ENCODE assay signal across 13 cellular contexts in genomic region chr1:31683997-31684396, GRCh38. TPM values are rescaled to one million over a fixed set of nuclear protein-coding genes. Genes with fewer than 3 reads are reported as not detected.
A peak's percentile ranks its signal among the peaks of the same experiment; 100 is the strongest.
DNase-seq lines count a peak whose midpoint lies in the region; ATAC-seq and TF ChIP-seq lines count a peak whose summit lies in the region.
"Had no signal": no experiment of that assay in that cellular context is flagged by ENCODE, and none has a peak within 500 bp of the region (broad histone marks: within the 10 kb centered on the region; RNA-seq: fewer than 3 reads in every experiment).

No MANE protein-coding gene starts in this region.

- no peak overlapping the region for H3K4me3 Mint-ChIP-seq in MCF 10A (ENCODE audit: unreplicated experiment)
- H3K4me3 Mint-ChIP-seq: CD8-positive, alpha-beta memory T cell had no signal

- H3K27me3 ChIP-seq in breast epithelium (no peaks in the 10 kb centered on the region), left ventricle myocardium inferior (ENCODE audit: low read depth) (no peaks in the 10 kb centered on the region), thoracic aorta (replicated peaks; ENCODE audit: insufficient read depth) (no peaks in the 10 kb centered on the region), aorta (ENCODE audit: control insufficient read depth in 1 of 2, insufficient read depth in 2 of 2, low read length in 1 of 2) (no peaks in the 10 kb centered on the region)
- H3K27me3 ChIP-seq: hepatocyte, thyroid gland had no signal

- 90 to 97% methylated on average over 7 to 11 of the region's 11 CpGs for WGBS in aorta, 2 donors

- CTCF ChIA-PET in MCF 10A (lab: Yijun Ruan, JAX), result no interaction called here

- no TSS peak for BruUV-seq in MCF 10A (replicated peaks; lab: Mats Ljungman, UMichigan)

- no peak for TF ChIP-seq POLR2A in breast epithelium (IDR thresholded peaks at IDR 0.05)

- H3K9me3 Mint-ChIP-seq in MCF 10A (ENCODE audit: unreplicated experiment), result no peaks in the 10 kb centered on the region
- H3K9me3 Mint-ChIP-seq: activated naive CD4-positive, alpha-beta T cell treated with anti-CD3 and anti-CD28 coated beads, Interleukin-2, amount 50 U/mL, for 72 hours; CD8-positive, alpha-beta memory T cell had no signal

- H3K4me1 Mint-ChIP-seq in MCF 10A (ENCODE audit: insufficient read depth, unreplicated experiment), result peaks cover 8% of the 10 kb centered on the region
- H3K4me1 Mint-ChIP-seq: CD8-positive, alpha-beta memory T cell had no signal

- no peaks in the 10 kb centered on the region for H3K36me3 ChIP-seq in breast epithelium
- H3K36me3 ChIP-seq in left ventricle myocardium inferior, result no peaks in the 10 kb centered on the region
- H3K36me3 ChIP-seq in thoracic aorta, result peaks cover 43% of the 10 kb centered on the region
- H3K36me3 ChIP-seq in aorta (ENCODE audit: control insufficient read depth in 1 of 2, insufficient read depth in 2 of 2, low read length in 1 of 2), result peaks cover 0 to 5% of the 10 kb centered on the region in 2 donors
- H3K36me3 ChIP-seq: SJCRH30, thyroid gland had no signal

- H3K4me3 ChIP-seq in breast epithelium (no peak overlapping the region), left ventricle myocardium inferior (no peak overlapping the region), thoracic aorta (no peak overlapping the region), aorta (ENCODE audit: low read length in 2 of 2) (no peak overlapping the region)
- H3K4me3 ChIP-seq: hepatocyte, SJCRH30, thyroid gland had no signal

- ATAC-seq in thoracic aorta (ENCODE audit: insufficient number of reproducible peaks, low FRiP score, low read depth), result no peak
- ATAC-seq in aorta (ENCODE audit: low FRiP score), result no peak
- ATAC-seq in GM19023 (IDR thresholded peaks at IDR 0.05; ENCODE audit: unreplicated experiment), result no peak

- in situ Hi-C loops in SK-MEL-5 (cut with HindIII; ENCODE audit: low pct_unique_long_range_greater_than_20kb, low sequenced_read_pairs), result no loop called here

- DNase-seq in MCF 10A (ENCODE audit: unreplicated experiment), result peak; percentile 32
- DNase-seq in breast epithelium (ENCODE audit: low spot score in 2 of 2), result no peak
- peak; percentile 52 for DNase-seq in SK-MEL-5 (ENCODE audit: low read depth, low spot score)
- DNase-seq in left ventricle myocardium inferior, result no peak
- no peak for DNase-seq in thoracic aorta (ENCODE audit: low spot score)
- no peak for DNase-seq in aorta
- no peak for DNase-seq in DMS79 treated with DMSO at 0.1 percent for 48 hours (lab: John Stamatoyannopoulos, UW)
- DNase-seq: SJCRH30, thyroid gland had no signal

- intact Hi-C loops in MCF 10A (cut with micrococcal nuclease), result no loop called here
- intact Hi-C loops in breast epithelium (cut with DNase I; ENCODE audit: low total_unique reads), result no loop called here
- intact Hi-C loops in left ventricle myocardium inferior (cut with micrococcal nuclease), result no loop called here
- intact Hi-C loops in aorta (cut with DNase I), result no loop called here

- peaks cover 13% of the 10 kb centered on the region for H3K36me3 Mint-ChIP-seq in MCF 10A (ENCODE audit: insufficient read depth, unreplicated experiment)
- H3K36me3 Mint-ChIP-seq: activated naive CD4-positive, alpha-beta T cell treated with anti-CD3 and anti-CD28 coated beads, Interleukin-2, amount 50 U/mL, for 72 hours; CD8-positive, alpha-beta memory T cell had no signal

- H3K9me3 ChIP-seq in breast epithelium (no peaks in the 10 kb centered on the region), left ventricle myocardium inferior (replicated peaks) (no peaks in the 10 kb centered on the region), thoracic aorta (no peaks in the 10 kb centered on the region), aorta (ENCODE audit: control insufficient read depth, low read length) (no peaks in the 10 kb centered on the region)
- H3K9me3 ChIP-seq: SJCRH30, thyroid gland had no signal

- POLR2A ChIA-PET in MCF 10A (lab: Yijun Ruan, JAX), result interaction anchor here (0.6 kb wide), 1 partner anchor 18 kb away, joined by 3 read pairs; no protein-coding TSS in a partner anchor

- H3K4me1 ChIP-seq in breast epithelium, result no peaks in the 10 kb centered on the region
- no peaks in the 10 kb centered on the region for H3K4me1 ChIP-seq in left ventricle myocardium inferior
- H3K4me1 ChIP-seq in thoracic aorta (ENCODE audit: control insufficient read depth in 1 of 2, low read depth in 2 of 2), result peaks cover 3 to 33% of the 10 kb centered on the region in 2 donors
- H3K4me1 ChIP-seq in aorta (ENCODE audit: control insufficient read depth in 1 of 2, insufficient read depth in 2 of 2, low read length in 2 of 2), result no peaks in the 10 kb centered on the region
- H3K4me1 ChIP-seq: SJCRH30, thyroid gland had no signal

- no peak overlapping the region for H3K27ac Mint-ChIP-seq in MCF 10A (ENCODE audit: low read depth, unreplicated experiment)
- H3K27ac Mint-ChIP-seq: CD8-positive, alpha-beta memory T cell had no signal

- TF ChIP-seq CTCF in MCF 10A (IDR thresholded peaks at IDR 0.05; ENCODE audit: unreplicated experiment) (peak; percentile 42), breast epithelium (IDR thresholded peaks at IDR 0.05) (no peak), left ventricle myocardium inferior (IDR thresholded peaks at IDR 0.05; ENCODE audit: borderline replicate concordance) (peak; percentile 58), thoracic aorta (IDR thresholded peaks at IDR 0.05) (peak; percentile 14)

- no peaks in the 10 kb centered on the region for H3K27me3 Mint-ChIP-seq in MCF 10A (ENCODE audit: insufficient read depth, unreplicated experiment)

- H3K27ac ChIP-seq in breast epithelium, result no peak overlapping the region
- H3K27ac ChIP-seq in left ventricle myocardium inferior (replicated peaks), result no peak overlapping the region
- no peak overlapping the region for H3K27ac ChIP-seq in thoracic aorta
- H3K27ac ChIP-seq in aorta (ENCODE audit: low read depth in 1 of 2, low read length in 2 of 2), result no peak overlapping the region
- H3K27ac ChIP-seq: hepatocyte, SJCRH30, thyroid gland had no signal

RNA-seq across cellular contexts. Expression of gene COL16A1, which starts 19.8 kb away (rescaled TPM):
- total RNA-seq in MCF 10A (2022) (42.1 and 49.1 TPM in 2 replicates), breast epithelium (10 to 100 TPM; 55.2 to 79.5 (median 58.7) TPM), left ventricle myocardium inferior (18.3 TPM), thoracic aorta (100 to 1,000 TPM; 183 to 323 TPM), aorta (100 to 1,000 TPM in 1 of 2 donors, 10 to 100 TPM in 1; 71.4 to 188 TPM)
- total RNA-seq in SK-MEL-5 (2014; rRNA removed; shearing (Covaris generic)), result 5.6 and 6.7 TPM in 2 replicates
- polyA plus RNA-seq in SK-MEL-5 (2015; cell fraction: cytosol; rRNA removed), result 1.1 and 3.0 TPM in 2 replicates
- 68.8 and 99.3 TPM in 2 replicates for polyA plus RNA-seq in SK-MEL-5 (2015; cell fraction: nucleus; rRNA removed)
- 100 to 1,000 TPM in 1 of 2 donors, 10 to 100 TPM in 1; 39.8 to 358 TPM for polyA plus RNA-seq in aorta
- polyA plus RNA-seq: CD8-positive, alpha-beta memory T cell had no signal

RNA-seq across cellular contexts. Expression of gene PEF1, which starts 39.3 kb away (rescaled TPM):
- 56.7 and 61.1 TPM in 2 replicates for total RNA-seq in MCF 10A (2022)
- 10 to 100 TPM; 67.8 to 84.9 (median 70.1) TPM for total RNA-seq in breast epithelium
- 45.7 and 49.4 TPM in 2 replicates for total RNA-seq in SK-MEL-5 (2014; rRNA removed; shearing (Covaris generic))
- 52.4 and 65.9 TPM in 2 replicates for polyA plus RNA-seq in SK-MEL-5 (2015; cell fraction: cytosol; rRNA removed)
- 20.6 and 35.1 TPM in 2 replicates for polyA plus RNA-seq in SK-MEL-5 (2015; cell fraction: nucleus; rRNA removed)
- total RNA-seq in left ventricle myocardium inferior, result 36.4 TPM
- total RNA-seq in thoracic aorta, result 10 to 100 TPM; 69.2 to 99.5 TPM
- total RNA-seq in aorta, result 10 to 100 TPM; 57.9 to 65.0 TPM
- polyA plus RNA-seq in aorta, result 10 to 100 TPM; 75.5 to 83.9 TPM

Comparison
In these comparisons a context has a peak if more than half of its experiments do, and no peak if none do; other contexts are left out.
1. DNase-seq: peak in MCF 10A (single experiment) and SK-MEL-5 (single experiment); none in breast epithelium (0 of 2), left ventricle myocardium inferior (single experiment), thoracic aorta (single experiment), aorta (0 of 2) and DMS79 treated with DMSO at 0.1 percent for 48 hours (single experiment).
2. CTCF ChIP-seq: peak in MCF 10A (single experiment), left ventricle myocardium inferior (single experiment) and thoracic aorta (single experiment); none in breast epithelium (0 of 3).